Comparison of ENCODE assay signal across 8 cellular contexts in the genomic region with DNA sequence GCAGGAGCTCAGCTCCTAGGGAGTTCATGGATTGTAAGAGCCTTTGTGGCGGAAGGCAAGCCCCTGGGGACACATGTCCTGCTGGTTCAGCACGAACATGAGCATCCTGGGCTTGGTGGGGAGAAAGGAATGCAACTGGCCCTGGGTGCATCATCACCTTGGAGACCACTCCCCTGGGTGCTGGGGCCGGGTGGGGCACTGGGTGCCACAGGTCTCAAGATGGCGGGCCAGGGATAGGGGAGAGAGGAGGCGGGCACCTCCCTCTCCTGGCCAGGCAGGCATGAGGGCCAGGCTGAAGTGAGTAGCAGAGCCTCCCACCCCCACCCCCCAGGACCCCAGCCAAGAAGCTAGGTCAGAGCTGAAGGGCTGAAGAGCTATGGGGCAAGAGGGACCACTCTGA. TPM values are rescaled to one million over a fixed set of nuclear protein-coding genes. Genes with fewer than 3 reads are reported as not detected.
DNase-seq lines count a peak whose midpoint lies in the region; ATAC-seq and TF ChIP-seq lines count a peak whose summit lies in the region.

No MANE protein-coding gene starts in this region.

- H3K4me1 ChIP-seq in mucosa of rectum (ENCODE audit: control insufficient read depth in 2 of 2, insufficient read depth in 2 of 2, low read length in 2 of 2) (peaks cover 7 to 13% of the 10 kb centered on the region in 2 donors), aorta (ENCODE audit: control insufficient read depth in 1 of 2, insufficient read depth in 2 of 2, low read length in 2 of 2) (peaks cover 0 to 2% of the 10 kb centered on the region in 2 donors)

- TF ChIP-seq CTCF in cardiac fibroblast (IDR thresholded peaks at IDR 0.05; ENCODE audit: low read depth, low read length) (no peak), GM20000 (IDR thresholded peaks at IDR 0.05; ENCODE audit: extremely low read depth, missing control alignments) (no peak)

- DNase-seq in Right ventricle myocardium inferior (ENCODE audit: missing footprints), result peak; percentile 55
- DNase-seq in cardiac septum (ENCODE audit: low spot score), result no peak
- no peak for DNase-seq in cardiac fibroblast (ENCODE audit: low read depth in 2 of 2)
- DNase-seq in aorta, result no peak
- DNase-seq in mesenteric fat pad (ENCODE audit: low spot score), result no peak
- DNase-seq in NCI-H510A (lab: John Stamatoyannopoulos, UW), result no peak
- no peak for DNase-seq in GM20000 (ENCODE audit: low spot score)

- WGBS in aorta, 2 donors, result 29 to 37% methylated on average over 3 to 5 of the region's 5 CpGs

- intact Hi-C loops in Right ventricle myocardium inferior (cut with DNase I), result no loop called here
- intact Hi-C loops in cardiac septum (cut with DNase I), result no loop called here
- intact Hi-C loops in aorta (cut with DNase I), result no loop called here

- H3K27me3 ChIP-seq in mucosa of rectum (ENCODE audit: control insufficient read depth in 2 of 2, insufficient read depth in 2 of 2, low read length in 2 of 2) (no peaks in the 10 kb centered on the region), aorta (ENCODE audit: control insufficient read depth in 1 of 2, insufficient read depth in 2 of 2, low read length in 1 of 2) (no peaks in the 10 kb centered on the region)

- ATAC-seq in Right ventricle myocardium inferior, result no peak
- ATAC-seq in aorta (ENCODE audit: low FRiP score), result no peak

- peak overlapping the region; percentile 67 to 68 for H3K4me3 ChIP-seq in cardiac fibroblast (replicated peaks in 1 of 2; ENCODE audit: low read depth in 2 of 2, low read length in 2 of 2)
- peak overlapping the region; percentile 74 to 81 for H3K4me3 ChIP-seq in mucosa of rectum (ENCODE audit: low read length in 2 of 2)
- H3K4me3 ChIP-seq in aorta (ENCODE audit: low read length in 2 of 2), result peak overlapping the region; percentile 59 to 68

- H3K9me3 ChIP-seq in mucosa of rectum (ENCODE audit: control insufficient read depth in 2 of 2, low read length in 2 of 2), result no peaks in the 10 kb centered on the region
- H3K9me3 ChIP-seq in aorta (ENCODE audit: control insufficient read depth, low read length), result no peaks in the 10 kb centered on the region

- H3K27ac ChIP-seq in mucosa of rectum (ENCODE audit: low read depth in 2 of 2, low read length in 2 of 2), result peak overlapping the region in 1 of 2 donors; percentile 48
- H3K27ac ChIP-seq in aorta (ENCODE audit: low read depth in 1 of 2, low read length in 2 of 2), result peak overlapping the region in 1 of 2 donors; percentile 65

- H3K9ac ChIP-seq in mucosa of rectum (ENCODE audit: low read depth in 1 of 2, low read length in 2 of 2), result peak overlapping the region in 1 of 2 donors; percentile 67

- H3K36me3 ChIP-seq in mucosa of rectum (ENCODE audit: control insufficient read depth in 2 of 2, insufficient read depth in 2 of 2, low read length in 2 of 2), result peaks cover 0 to 4% of the 10 kb centered on the region in 2 donors
- H3K36me3 ChIP-seq in aorta (ENCODE audit: control insufficient read depth in 1 of 2, insufficient read depth in 2 of 2, low read length in 1 of 2), result no peaks in the 10 kb centered on the region

RNA-seq across cellular contexts. Expression of gene PCBP4, which starts 0.8 kb away (rescaled TPM):
- total RNA-seq in Right ventricle myocardium inferior (79.8 TPM), cardiac septum (91.4 TPM), aorta (10 to 100 TPM; 58.1 to 63.7 TPM), mesenteric fat pad (27.4 TPM)
- 100 to 1,000 TPM in 1 of 2 donors, 10 to 100 TPM in 1; 29.4 to 124 TPM for polyA plus RNA-seq in aorta

RNA-seq across cellular contexts. Expression of gene ABHD14B, which starts 7.4 kb away (rescaled TPM):
- total RNA-seq in Right ventricle myocardium inferior (13.8 TPM), cardiac septum (13.6 TPM), aorta (10 to 100 TPM; 18.2 to 40.0 TPM), mesenteric fat pad (59.5 TPM)
- polyA plus RNA-seq in aorta, result 10 to 100 TPM; 44.2 to 45.3 TPM

RNA-seq across cellular contexts. Expression of gene ABHD14A, which starts 8.4 kb away (rescaled TPM):
- 31.5 TPM for total RNA-seq in Right ventricle myocardium inferior
- 12.5 TPM for total RNA-seq in cardiac septum
- 10 to 100 TPM in 1 of 2 donors, 1 to 10 TPM in 1; 4.7 to 16.0 TPM for total RNA-seq in aorta
- polyA plus RNA-seq in aorta, result 10 to 100 TPM in 1 of 2 donors, 1 to 10 TPM in 1; 9.5 to 23.0 TPM
- total RNA-seq in mesenteric fat pad, result 17.7 TPM

RNA-seq across cellular contexts. Expression of gene GPR62, which starts 11.3 kb away (rescaled TPM):
- total RNA-seq in Right ventricle myocardium inferior (0.22 TPM), cardiac septum (0.16 TPM), aorta (not detected), mesenteric fat pad (not detected)
- under 1 TPM in 1 of 2 donors, not detected in 1; 0.15 TPM for polyA plus RNA-seq in aorta

RNA-seq across cellular contexts. Expression of gene ACY1, which starts 16.8 kb away (rescaled TPM):
- total RNA-seq in Right ventricle myocardium inferior (32.3 TPM), cardiac septum (20.3 TPM), aorta (10 to 100 TPM in 1 of 2 donors, 1 to 10 TPM in 1; 7.2 to 16.5 TPM), mesenteric fat pad (35.1 TPM)
- 100 to 1,000 TPM in 1 of 2 donors, 10 to 100 TPM in 1; 12.2 to 102 TPM for polyA plus RNA-seq in aorta
